ENCODE assay signal across 1 cellular context in the genomic region with DNA sequence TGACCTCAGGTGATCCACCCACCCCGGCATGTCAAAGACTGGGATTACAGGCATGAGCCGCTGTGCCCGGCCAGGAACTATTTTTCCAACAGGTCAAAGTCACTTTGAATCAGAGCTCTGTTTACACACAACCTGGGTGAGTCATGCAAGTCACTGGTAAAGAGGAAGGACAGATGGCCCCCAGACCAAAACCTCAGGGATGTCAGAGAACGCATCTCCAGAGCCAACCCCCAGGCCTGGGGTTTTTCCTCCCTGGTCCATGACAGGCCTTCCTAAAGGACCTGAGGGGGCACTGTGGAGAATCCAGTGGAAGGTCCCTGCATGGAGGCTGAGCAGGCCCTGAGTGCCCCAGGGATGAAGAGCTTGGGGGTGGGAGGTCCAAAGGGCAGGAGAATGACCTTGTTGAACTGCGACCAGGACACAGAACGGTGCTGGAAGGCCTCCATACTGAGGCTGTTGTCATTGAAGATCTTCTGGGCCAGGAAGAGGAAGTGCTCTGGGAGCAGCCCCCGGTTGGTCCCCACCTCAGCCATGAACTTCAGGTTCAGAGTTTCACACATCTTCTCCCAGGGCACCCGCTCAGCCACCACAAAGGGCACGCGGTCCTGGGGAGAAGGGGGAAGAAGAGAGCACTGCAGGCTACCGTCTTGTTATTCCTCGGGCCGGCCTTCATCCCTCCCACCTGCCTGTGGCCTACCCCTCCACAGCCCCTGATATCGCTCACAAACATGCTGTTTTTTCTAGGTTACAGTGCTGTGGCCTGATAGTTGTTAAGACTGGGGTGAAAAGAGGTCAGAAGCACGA.
A peak's percentile ranks its signal among the peaks of the same experiment; 100 is the strongest.
TF ChIP-seq lines count a peak whose summit lies in the region.

No MANE protein-coding gene starts in this region.

TF ChIP-seq in HepG2, 621 proteins besides CTCF, POLR2A, EP300 and RAD21 (continued from another document and continues in another):
- TF ChIP-seq, protein P1, sequence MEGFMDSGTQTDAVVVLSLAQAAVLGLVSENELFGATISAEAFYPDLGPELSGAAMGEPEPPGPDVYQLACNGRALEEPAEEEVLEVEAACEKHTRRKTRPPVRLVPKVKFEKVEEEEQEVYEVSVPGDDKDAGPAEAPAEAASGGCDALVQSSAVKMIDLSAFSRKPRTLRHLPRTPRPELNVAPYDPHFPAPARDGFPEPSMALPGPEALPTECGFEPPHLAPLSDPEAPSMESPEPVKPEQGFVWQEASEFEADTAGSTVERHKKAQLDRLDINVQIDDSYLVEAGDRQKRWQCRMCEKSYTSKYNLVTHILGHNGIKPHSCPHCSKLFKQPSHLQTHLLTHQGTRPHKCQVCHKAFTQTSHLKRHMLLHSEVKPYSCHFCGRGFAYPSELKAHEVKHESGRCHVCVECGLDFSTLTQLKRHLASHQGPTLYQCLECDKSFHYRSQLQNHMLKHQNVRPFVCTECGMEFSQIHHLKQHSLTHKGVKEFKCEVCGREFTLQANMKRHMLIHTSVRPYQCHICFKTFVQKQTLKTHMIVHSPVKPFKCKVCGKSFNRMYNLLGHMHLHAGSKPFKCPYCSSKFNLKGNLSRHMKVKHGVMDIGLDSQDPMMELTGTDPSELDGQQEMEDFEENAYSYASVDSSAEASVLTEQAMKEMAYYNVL (CRISPR knock-in tag; IDR thresholded peaks at IDR 0.05; ENCODE audit: borderline replicate concordance) = peak; percentile 80; the same call in 1 of the 2 replicates
- TF ChIP-seq TCF7 (IDR thresholded peaks at IDR 0.05; ENCODE audit: low read depth) (peak; percentile 57), TCF12 (IDR thresholded peaks at IDR 0.05) (no peak), TCF12 (CRISPR knock-in tag; IDR thresholded peaks at IDR 0.05) (peak; percentile 93), ASH2L (IDR thresholded peaks at IDR 0.05; ENCODE audit: insufficient read length, low read depth, low read length) (peak; percentile 94), ZNF44 (CRISPR knock-in tag; IDR thresholded peaks at IDR 0.05) (0 out of 2 replicates have a peak, but pooled peaks have one; percentile 60), NFKB2 (CRISPR knock-in tag; IDR thresholded peaks at IDR 0.05; ENCODE audit: borderline replicate concordance) (peak; percentile 56; the same call in 1 of the 2 replicates), KLF6 (CRISPR knock-in tag; IDR thresholded peaks at IDR 0.05) (0 out of 2 replicates have a peak, but pooled peaks have one; percentile 53), ZMYM3 (CRISPR knock-in tag; IDR thresholded peaks at IDR 0.05) (peak; percentile 79), HNF4G (IDR thresholded peaks at IDR 0.05; ENCODE audit: borderline replicate concordance, low read depth, low read length) (peak; percentile 67; the same call in 1 of the 2 replicates), HNF4G (CRISPR knock-in tag; IDR thresholded peaks at IDR 0.05; ENCODE audit: borderline replicate concordance, low read depth) (peak; percentile 94), ISL2 (CRISPR knock-in tag; IDR thresholded peaks at IDR 0.05) (peak; percentile 74), ZSCAN30 (CRISPR knock-in tag; IDR thresholded peaks at IDR 0.05) (peak; percentile 69; the same call in 1 of the 2 replicates), FOXJ3 (CRISPR knock-in tag; IDR thresholded peaks at IDR 0.05; ENCODE audit: borderline replicate concordance) (peak; percentile 75; the same call in 1 of the 2 replicates), ZNF224 (CRISPR knock-in tag; IDR thresholded peaks at IDR 0.05) (0 out of 2 replicates have a peak, but pooled peaks have one; percentile 75), ZSCAN20 (CRISPR knock-in tag; IDR thresholded peaks at IDR 0.05; ENCODE audit: borderline replicate concordance) (0 out of 2 replicates have a peak, but pooled peaks have one; percentile 13), LCORL (IDR thresholded peaks at IDR 0.05) (no peak), LCORL (CRISPR knock-in tag; IDR thresholded peaks at IDR 0.05) (peak; percentile 98), PRMT3 (CRISPR knock-in tag; IDR thresholded peaks at IDR 0.05; ENCODE audit: borderline replicate concordance, low read depth) (peak; percentile 56; the same call in 1 of the 2 replicates), MTA3 (CRISPR knock-in tag; IDR thresholded peaks at IDR 0.05) (no peak), KDM4B (CRISPR knock-in tag; IDR thresholded peaks at IDR 0.05) (0 out of 2 replicates have a peak, but pooled peaks have one; percentile 19), JUN (CRISPR knock-in tag; IDR thresholded peaks at IDR 0.05) (peak; percentile 98), JUND (CRISPR knock-in tag; IDR thresholded peaks at IDR 0.05) (peak; percentile 97), ZEB1 (IDR thresholded peaks at IDR 0.05; ENCODE audit: insufficient replicate concordance, low read depth) (no peak), TOPORS (CRISPR knock-in tag; IDR thresholded peaks at IDR 0.05) (0 out of 2 replicates have a peak, but pooled peaks have one; percentile 15), ZBTB7A (CRISPR knock-in tag; IDR thresholded peaks at IDR 0.05) (0 out of 2 replicates have a peak, but pooled peaks have one; percentile 50), STAT5B (CRISPR knock-in tag; IDR thresholded peaks at IDR 0.05) (no peak), ZNF264 (CRISPR knock-in tag; IDR thresholded peaks at IDR 0.05) (peak; percentile 80), MLLT10 (CRISPR knock-in tag; IDR thresholded peaks at IDR 0.05) (no peak), CEBPG (CRISPR knock-in tag; IDR thresholded peaks at IDR 0.05) (peak; percentile 28), MAF1 (CRISPR knock-in tag; IDR thresholded peaks at IDR 0.05; ENCODE audit: borderline replicate concordance) (peak; percentile 15; the same call in 1 of the 2 replicates), ZNF772 (CRISPR knock-in tag; IDR thresholded peaks at IDR 0.05) (no peak), CEBPB (IDR thresholded peaks at IDR 0.05; ENCODE audit: borderline replicate concordance, low read depth, low read length) (no peak), SOX13 (IDR thresholded peaks at IDR 0.05) (no peak), SOX13 (CRISPR knock-in tag; conservative IDR thresholded peaks at IDR 0.05 in 1 of 2, IDR thresholded peaks at IDR 0.05 in 1 of 2) (peak in 1 of 2 experiments; percentile 63; a peak in 2 of 4 replicates)
- TF ChIP-seq, protein P2, sequence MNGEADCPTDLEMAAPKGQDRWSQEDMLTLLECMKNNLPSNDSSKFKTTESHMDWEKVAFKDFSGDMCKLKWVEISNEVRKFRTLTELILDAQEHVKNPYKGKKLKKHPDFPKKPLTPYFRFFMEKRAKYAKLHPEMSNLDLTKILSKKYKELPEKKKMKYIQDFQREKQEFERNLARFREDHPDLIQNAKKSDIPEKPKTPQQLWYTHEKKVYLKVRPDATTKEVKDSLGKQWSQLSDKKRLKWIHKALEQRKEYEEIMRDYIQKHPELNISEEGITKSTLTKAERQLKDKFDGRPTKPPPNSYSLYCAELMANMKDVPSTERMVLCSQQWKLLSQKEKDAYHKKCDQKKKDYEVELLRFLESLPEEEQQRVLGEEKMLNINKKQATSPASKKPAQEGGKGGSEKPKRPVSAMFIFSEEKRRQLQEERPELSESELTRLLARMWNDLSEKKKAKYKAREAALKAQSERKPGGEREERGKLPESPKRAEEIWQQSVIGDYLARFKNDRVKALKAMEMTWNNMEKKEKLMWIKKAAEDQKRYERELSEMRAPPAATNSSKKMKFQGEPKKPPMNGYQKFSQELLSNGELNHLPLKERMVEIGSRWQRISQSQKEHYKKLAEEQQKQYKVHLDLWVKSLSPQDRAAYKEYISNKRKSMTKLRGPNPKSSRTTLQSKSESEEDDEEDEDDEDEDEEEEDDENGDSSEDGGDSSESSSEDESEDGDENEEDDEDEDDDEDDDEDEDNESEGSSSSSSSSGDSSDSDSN (CRISPR knock-in tag; IDR thresholded peaks at IDR 0.05) = peak; percentile 66
- TF ChIP-seq, protein P3, sequence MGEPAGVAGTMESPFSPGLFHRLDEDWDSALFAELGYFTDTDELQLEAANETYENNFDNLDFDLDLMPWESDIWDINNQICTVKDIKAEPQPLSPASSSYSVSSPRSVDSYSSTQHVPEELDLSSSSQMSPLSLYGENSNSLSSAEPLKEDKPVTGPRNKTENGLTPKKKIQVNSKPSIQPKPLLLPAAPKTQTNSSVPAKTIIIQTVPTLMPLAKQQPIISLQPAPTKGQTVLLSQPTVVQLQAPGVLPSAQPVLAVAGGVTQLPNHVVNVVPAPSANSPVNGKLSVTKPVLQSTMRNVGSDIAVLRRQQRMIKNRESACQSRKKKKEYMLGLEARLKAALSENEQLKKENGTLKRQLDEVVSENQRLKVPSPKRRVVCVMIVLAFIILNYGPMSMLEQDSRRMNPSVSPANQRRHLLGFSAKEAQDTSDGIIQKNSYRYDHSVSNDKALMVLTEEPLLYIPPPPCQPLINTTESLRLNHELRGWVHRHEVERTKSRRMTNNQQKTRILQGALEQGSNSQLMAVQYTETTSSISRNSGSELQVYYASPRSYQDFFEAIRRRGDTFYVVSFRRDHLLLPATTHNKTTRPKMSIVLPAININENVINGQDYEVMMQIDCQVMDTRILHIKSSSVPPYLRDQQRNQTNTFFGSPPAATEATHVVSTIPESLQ (CRISPR knock-in tag; conservative IDR thresholded peaks at IDR 0.05) = no peak
- TF ChIP-seq, protein P4, sequence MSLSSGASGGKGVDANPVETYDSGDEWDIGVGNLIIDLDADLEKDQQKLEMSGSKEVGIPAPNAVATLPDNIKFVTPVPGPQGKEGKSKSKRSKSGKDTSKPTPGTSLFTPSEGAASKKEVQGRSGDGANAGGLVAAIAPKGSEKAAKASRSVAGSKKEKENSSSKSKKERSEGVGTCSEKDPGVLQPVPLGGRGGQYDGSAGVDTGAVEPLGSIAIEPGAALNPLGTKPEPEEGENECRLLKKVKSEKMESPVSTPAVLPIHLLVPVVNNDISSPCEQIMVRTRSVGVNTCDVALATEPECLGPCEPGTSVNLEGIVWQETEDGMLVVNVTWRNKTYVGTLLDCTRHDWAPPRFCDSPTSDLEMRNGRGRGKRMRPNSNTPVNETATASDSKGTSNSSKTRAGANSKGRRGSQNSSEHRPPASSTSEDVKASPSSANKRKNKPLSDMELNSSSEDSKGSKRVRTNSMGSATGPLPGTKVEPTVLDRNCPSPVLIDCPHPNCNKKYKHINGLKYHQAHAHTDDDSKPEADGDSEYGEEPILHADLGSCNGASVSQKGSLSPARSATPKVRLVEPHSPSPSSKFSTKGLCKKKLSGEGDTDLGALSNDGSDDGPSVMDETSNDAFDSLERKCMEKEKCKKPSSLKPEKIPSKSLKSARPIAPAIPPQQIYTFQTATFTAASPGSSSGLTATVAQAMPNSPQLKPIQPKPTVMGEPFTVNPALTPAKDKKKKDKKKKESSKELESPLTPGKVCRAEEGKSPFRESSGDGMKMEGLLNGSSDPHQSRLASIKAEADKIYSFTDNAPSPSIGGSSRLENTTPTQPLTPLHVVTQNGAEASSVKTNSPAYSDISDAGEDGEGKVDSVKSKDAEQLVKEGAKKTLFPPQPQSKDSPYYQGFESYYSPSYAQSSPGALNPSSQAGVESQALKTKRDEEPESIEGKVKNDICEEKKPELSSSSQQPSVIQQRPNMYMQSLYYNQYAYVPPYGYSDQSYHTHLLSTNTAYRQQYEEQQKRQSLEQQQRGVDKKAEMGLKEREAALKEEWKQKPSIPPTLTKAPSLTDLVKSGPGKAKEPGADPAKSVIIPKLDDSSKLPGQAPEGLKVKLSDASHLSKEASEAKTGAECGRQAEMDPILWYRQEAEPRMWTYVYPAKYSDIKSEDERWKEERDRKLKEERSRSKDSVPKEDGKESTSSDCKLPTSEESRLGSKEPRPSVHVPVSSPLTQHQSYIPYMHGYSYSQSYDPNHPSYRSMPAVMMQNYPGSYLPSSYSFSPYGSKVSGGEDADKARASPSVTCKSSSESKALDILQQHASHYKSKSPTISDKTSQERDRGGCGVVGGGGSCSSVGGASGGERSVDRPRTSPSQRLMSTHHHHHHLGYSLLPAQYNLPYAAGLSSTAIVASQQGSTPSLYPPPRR (CRISPR knock-in tag; IDR thresholded peaks at IDR 0.05; ENCODE audit: borderline replicate concordance) = peak; percentile 77
- TF ChIP-seq, protein P5, sequence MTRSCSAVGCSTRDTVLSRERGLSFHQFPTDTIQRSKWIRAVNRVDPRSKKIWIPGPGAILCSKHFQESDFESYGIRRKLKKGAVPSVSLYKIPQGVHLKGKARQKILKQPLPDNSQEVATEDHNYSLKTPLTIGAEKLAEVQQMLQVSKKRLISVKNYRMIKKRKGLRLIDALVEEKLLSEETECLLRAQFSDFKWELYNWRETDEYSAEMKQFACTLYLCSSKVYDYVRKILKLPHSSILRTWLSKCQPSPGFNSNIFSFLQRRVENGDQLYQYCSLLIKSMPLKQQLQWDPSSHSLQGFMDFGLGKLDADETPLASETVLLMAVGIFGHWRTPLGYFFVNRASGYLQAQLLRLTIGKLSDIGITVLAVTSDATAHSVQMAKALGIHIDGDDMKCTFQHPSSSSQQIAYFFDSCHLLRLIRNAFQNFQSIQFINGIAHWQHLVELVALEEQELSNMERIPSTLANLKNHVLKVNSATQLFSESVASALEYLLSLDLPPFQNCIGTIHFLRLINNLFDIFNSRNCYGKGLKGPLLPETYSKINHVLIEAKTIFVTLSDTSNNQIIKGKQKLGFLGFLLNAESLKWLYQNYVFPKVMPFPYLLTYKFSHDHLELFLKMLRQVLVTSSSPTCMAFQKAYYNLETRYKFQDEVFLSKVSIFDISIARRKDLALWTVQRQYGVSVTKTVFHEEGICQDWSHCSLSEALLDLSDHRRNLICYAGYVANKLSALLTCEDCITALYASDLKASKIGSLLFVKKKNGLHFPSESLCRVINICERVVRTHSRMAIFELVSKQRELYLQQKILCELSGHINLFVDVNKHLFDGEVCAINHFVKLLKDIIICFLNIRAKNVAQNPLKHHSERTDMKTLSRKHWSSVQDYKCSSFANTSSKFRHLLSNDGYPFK (CRISPR knock-in tag; IDR thresholded peaks at IDR 0.05; ENCODE audit: borderline replicate concordance) = peak; percentile 58; the same call in 1 of the 2 replicates
- TF ChIP-seq, protein P6, sequence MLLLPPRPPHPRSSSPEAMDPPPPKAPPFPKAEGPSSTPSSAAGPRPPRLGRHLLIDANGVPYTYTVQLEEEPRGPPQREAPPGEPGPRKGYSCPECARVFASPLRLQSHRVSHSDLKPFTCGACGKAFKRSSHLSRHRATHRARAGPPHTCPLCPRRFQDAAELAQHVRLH (CRISPR knock-in tag; IDR thresholded peaks at IDR 0.05; ENCODE audit: borderline replicate concordance, low read depth) = peak; percentile 54; the same call in 1 of the 2 replicates
- TF ChIP-seq, protein P7, sequence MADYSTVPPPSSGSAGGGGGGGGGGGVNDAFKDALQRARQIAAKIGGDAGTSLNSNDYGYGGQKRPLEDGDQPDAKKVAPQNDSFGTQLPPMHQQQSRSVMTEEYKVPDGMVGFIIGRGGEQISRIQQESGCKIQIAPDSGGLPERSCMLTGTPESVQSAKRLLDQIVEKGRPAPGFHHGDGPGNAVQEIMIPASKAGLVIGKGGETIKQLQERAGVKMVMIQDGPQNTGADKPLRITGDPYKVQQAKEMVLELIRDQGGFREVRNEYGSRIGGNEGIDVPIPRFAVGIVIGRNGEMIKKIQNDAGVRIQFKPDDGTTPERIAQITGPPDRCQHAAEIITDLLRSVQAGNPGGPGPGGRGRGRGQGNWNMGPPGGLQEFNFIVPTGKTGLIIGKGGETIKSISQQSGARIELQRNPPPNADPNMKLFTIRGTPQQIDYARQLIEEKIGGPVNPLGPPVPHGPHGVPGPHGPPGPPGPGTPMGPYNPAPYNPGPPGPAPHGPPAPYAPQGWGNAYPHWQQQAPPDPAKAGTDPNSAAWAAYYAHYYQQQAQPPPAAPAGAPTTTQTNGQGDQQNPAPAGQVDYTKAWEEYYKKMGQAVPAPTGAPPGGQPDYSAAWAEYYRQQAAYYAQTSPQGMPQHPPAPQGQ (CRISPR knock-in tag; IDR thresholded peaks at IDR 0.05; ENCODE audit: borderline replicate concordance) = no peak
